Comparison of ENCODE assay signal across 1 cellular context in the genomic region with DNA sequence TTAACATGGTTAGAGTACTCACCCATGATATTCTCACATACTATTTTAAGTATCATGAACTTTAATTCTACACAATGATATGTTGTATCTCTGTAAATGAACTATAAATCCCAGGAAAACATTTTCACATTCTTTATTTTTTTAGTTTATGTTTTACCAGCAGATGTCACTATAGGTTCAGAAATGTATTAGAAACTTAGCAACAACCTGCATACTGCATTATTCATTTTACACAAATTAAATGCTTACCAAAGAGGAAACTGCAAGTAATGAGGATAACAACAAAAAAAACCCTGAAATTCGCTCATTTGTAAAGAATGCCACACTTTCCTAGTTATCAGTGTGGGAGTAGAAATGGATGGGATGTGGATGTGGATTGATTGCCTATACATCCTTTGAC.
TF ChIP-seq lines count a peak whose summit lies in the region.

No MANE protein-coding gene starts in this region.

TF ChIP-seq in K562, 482 proteins besides CTCF, POLR2A, EP300 and RAD21:
- TF ChIP-seq, protein P1, sequence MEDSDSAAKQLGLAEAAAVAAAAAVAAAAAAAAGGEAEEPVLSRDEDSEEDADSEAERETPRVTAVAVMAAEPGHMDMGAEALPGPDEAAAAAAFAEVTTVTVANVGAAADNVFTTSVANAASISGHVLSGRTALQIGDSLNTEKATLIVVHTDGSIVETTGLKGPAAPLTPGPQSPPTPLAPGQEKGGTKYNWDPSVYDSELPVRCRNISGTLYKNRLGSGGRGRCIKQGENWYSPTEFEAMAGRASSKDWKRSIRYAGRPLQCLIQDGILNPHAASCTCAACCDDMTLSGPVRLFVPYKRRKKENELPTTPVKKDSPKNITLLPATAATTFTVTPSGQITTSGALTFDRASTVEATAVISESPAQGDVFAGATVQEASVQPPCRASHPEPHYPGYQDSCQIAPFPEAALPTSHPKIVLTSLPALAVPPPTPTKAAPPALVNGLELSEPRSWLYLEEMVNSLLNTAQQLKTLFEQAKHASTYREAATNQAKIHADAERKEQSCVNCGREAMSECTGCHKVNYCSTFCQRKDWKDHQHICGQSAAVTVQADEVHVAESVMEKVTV (CRISPR knock-in tag; IDR thresholded peaks at IDR 0.05) = peak; percentile 51
- TF ChIP-seq SUPT5H (IDR thresholded peaks at IDR 0.05) = no peak
- TF ChIP-seq SMC3 (conservative IDR thresholded peaks at IDR 0.05; ENCODE audit: insufficient read depth, low read depth, low read length) = 0 out of 2 replicates have a peak, but pooled peaks have one; percentile 4
- no peak for TF ChIP-seq MAFF (IDR thresholded peaks at IDR 0.05; ENCODE audit: low read length)
- TF ChIP-seq ZNF274 (IDR thresholded peaks at IDR 0.05; ENCODE audit: borderline replicate concordance, low read depth, low read length) = no peak
- no peak for TF ChIP-seq POLR2AphosphoS2 (IDR thresholded peaks at IDR 0.05; ENCODE audit: low read length)
TF ChIP-seq in K562: peak in this region for 2.
